In the genomic region with DNA sequence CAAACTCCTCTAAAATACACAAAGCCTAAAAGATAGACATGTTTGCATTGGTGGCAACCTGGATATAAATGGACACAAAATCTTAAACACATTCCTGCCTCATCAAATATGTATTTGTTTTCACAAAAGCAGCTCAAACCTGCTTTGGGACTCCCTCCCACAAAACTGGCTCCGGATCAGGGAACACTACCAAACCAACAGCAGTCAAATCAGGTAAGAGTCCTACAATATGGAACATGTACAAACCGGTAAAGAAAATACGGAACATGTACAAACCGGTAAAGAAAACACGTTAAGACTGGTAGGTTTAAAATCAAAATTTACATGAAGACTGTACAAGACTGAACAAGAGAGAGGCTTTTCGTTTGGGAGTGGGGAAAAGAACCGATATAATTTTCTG, we compare ENCODE assay signal across 19 cellular contexts. TPM values are rescaled to one million over a fixed set of nuclear protein-coding genes. Genes with fewer than 3 reads are reported as not detected.
A peak's percentile ranks its signal among the peaks of the same experiment; 100 is the strongest.
DNase-seq lines count a peak whose midpoint lies in the region; ATAC-seq, FAIRE-seq and TF ChIP-seq lines count a peak whose summit lies in the region.
"Had no signal": no experiment of that assay in that cellular context is flagged by ENCODE, and none has a peak within 500 bp of the region (broad histone marks: within the 10 kb centered on the region; RNA-seq: fewer than 3 reads in every experiment).

No MANE protein-coding gene starts in this region.

- H2AFZ ChIP-seq in PC-3 (ENCODE audit: low read length), result no peak overlapping the region; the same call in 1 of the 2 replicates
- H2AFZ ChIP-seq: GM23338 had no signal

- TF ChIP-seq CTCF in C4-2B (conservative IDR thresholded peaks at IDR 0.05) (no peak), PC-3 (conservative IDR thresholded peaks at IDR 0.05; ENCODE audit: low read depth, low read length) (no peak), bronchial epithelial cell (IDR thresholded peaks at IDR 0.05; ENCODE audit: insufficient read depth, low read length, severe bottlenecking) (no peak), esophagus squamous epithelium (IDR thresholded peaks at IDR 0.05) (no peak), natural killer cell (IDR thresholded peaks at IDR 0.05) (no peak)

- H3K79me2 ChIP-seq in PC-3 (ENCODE audit: low read length), result no peaks in the 10 kb centered on the region

- no peak overlapping the region for H3K27ac Mint-ChIP-seq in natural killer cell
- H3K27ac Mint-ChIP-seq in activated T-cell treated with anti-CD3 and anti-CD28 coated beads, Interleukin-2, amount 50 U/mL, for 72 hours, result no peak overlapping the region
- H3K27ac Mint-ChIP-seq: CD4-positive, CD25-positive, alpha-beta regulatory T cell; GM23338; H9 had no signal

- H3K4me3 ChIP-seq in PC-3 (ENCODE audit: low read length) (no peak overlapping the region), bronchial epithelial cell (ENCODE audit: low read depth, low read length) (no peak overlapping the region), esophagus squamous epithelium (no peak overlapping the region)
- H3K4me3 ChIP-seq: BLaER1, GM12878, GM23338 had no signal

- no peak for FAIRE-seq in bronchial epithelial cell (lab: Jason Lieb, UNC)
- FAIRE-seq: GM12878, GM18507 had no signal

- H3K4me1 Mint-ChIP-seq in natural killer cell, result no peaks in the 10 kb centered on the region
- H3K4me1 Mint-ChIP-seq in activated T-cell treated with anti-CD3 and anti-CD28 coated beads, Interleukin-2, amount 50 U/mL, for 72 hours (ENCODE audit: low read depth), result no peaks in the 10 kb centered on the region
- H3K4me1 Mint-ChIP-seq: CD4-positive, CD25-positive, alpha-beta regulatory T cell; GM23338; H9 had no signal

- no peak overlapping the region for H3K4me3 Mint-ChIP-seq in natural killer cell
- H3K4me3 Mint-ChIP-seq in activated T-cell treated with anti-CD3 and anti-CD28 coated beads, Interleukin-2, amount 50 U/mL, for 72 hours, result no peak overlapping the region
- H3K4me3 Mint-ChIP-seq: CD4-positive, CD25-positive, alpha-beta regulatory T cell; GM23338; H9 had no signal

- H4K20me1 ChIP-seq in PC-3 (ENCODE audit: low read length), result no peaks in the 10 kb centered on the region
- H4K20me1 ChIP-seq: BLaER1 had no signal

- peak overlapping the region; percentile 44 for H3K4me2 ChIP-seq in PC-3 (ENCODE audit: low read length)
- H3K4me2 ChIP-seq: BLaER1, GM23338 had no signal

- DNase-seq in PC-3 (peak; percentile 47), bronchial epithelial cell (ENCODE audit: low read depth) (peak; percentile 98), esophagus squamous epithelium (lab: John Stamatoyannopoulos, UW) (no peak), natural killer cell (no peak), kidney glomerular epithelial cell (lab: John Stamatoyannopoulos, UW) (no peak), mesenteric fat pad (ENCODE audit: low spot score) (no peak)
- no peak for DNase-seq in activated T-cell treated with anti-CD3 and anti-CD28 coated beads, Interleukin-2, amount 50 U/mL, for 72 hours
- DNase-seq: 8988T; AML-193; Calu3; CD4-positive, CD25-positive, alpha-beta regulatory T cell; DMS 273 treated with DMSO at 0.1 percent for 48 hours; H9 had no signal

- H3K4me1 ChIP-seq in PC-3 (ENCODE audit: insufficient read depth, low read length) (peaks cover 16% of the 10 kb centered on the region), esophagus squamous epithelium (peaks cover 0 to 10% (median 3%) of the 10 kb centered on the region in 3 donors)
- H3K4me1 ChIP-seq: BLaER1 had no signal

- no peaks in the 10 kb centered on the region for H3K9me3 Mint-ChIP-seq in natural killer cell
- no peaks in the 10 kb centered on the region for H3K9me3 Mint-ChIP-seq in activated T-cell treated with anti-CD3 and anti-CD28 coated beads, Interleukin-2, amount 50 U/mL, for 72 hours
- H3K9me3 Mint-ChIP-seq: GM23338, H9 had no signal

- peaks cover 5 to 7% of the 10 kb centered on the region in 2 donors for H3K27me3 Mint-ChIP-seq in natural killer cell (ENCODE audit: low read depth in 2 of 2)
- no peaks in the 10 kb centered on the region for H3K27me3 Mint-ChIP-seq in activated T-cell treated with anti-CD3 and anti-CD28 coated beads, Interleukin-2, amount 50 U/mL, for 72 hours (ENCODE audit: low read depth)
- H3K27me3 Mint-ChIP-seq: CD4-positive, CD25-positive, alpha-beta regulatory T cell had no signal

- WGBS in esophagus squamous epithelium, 2 donors, result 46 to 57% methylated on average over 7 of the region's 7 CpGs

- CTCF ChIA-PET in PC-3 (lab: Charles Lee), result no interaction called here

- H3K27ac ChIP-seq in C4-2B (peak overlapping the region; percentile 66; the same call in 1 of the 2 replicates), PC-3 (ENCODE audit: low read length) (no peak overlapping the region), esophagus squamous epithelium (peak overlapping the region; percentile 59 to 83 (median 74))
- H3K27ac ChIP-seq: BLaER1 had no signal

- ATAC-seq in PC-3 (no peak), natural killer cell (no peak)
- no peak for ATAC-seq in activated T-cell treated with anti-CD3 and anti-CD28 coated beads, Interleukin-2, amount 50 U/mL, for 72 hours (replicated peaks in 1 of 2)
- ATAC-seq: GM12878, GM23338 had no signal

- no TSS peak for BruUV-seq in PC-3 (replicated peaks; lab: Mats Ljungman, UMichigan)

- POLR2A ChIA-PET in PC-3 (lab: Charles Lee; ENCODE audit: unreplicated experiment), result no interaction called here

- H3K27me3 ChIP-seq in PC-3 (ENCODE audit: low read length) (no peaks in the 10 kb centered on the region), bronchial epithelial cell (ENCODE audit: control insufficient read depth, insufficient read depth, low read length) (no peaks in the 10 kb centered on the region), esophagus squamous epithelium (no peaks in the 10 kb centered on the region)
- H3K27me3 ChIP-seq: BLaER1 had no signal

- H3K9me3 ChIP-seq in PC-3 (ENCODE audit: low read length), result no peaks in the 10 kb centered on the region
- H3K9me3 ChIP-seq in esophagus squamous epithelium, result no peaks in the 10 kb centered on the region
- H3K9me3 ChIP-seq: BLaER1 had no signal

- H3K36me3 ChIP-seq in PC-3 (ENCODE audit: low read depth, low read length) (no peaks in the 10 kb centered on the region), bronchial epithelial cell (ENCODE audit: control insufficient read depth, insufficient read depth, low read length) (no peaks in the 10 kb centered on the region), esophagus squamous epithelium (no peaks in the 10 kb centered on the region)
- H3K36me3 ChIP-seq: BLaER1 had no signal

- no peaks in the 10 kb centered on the region for H3K9me2 ChIP-seq in PC-3 (replicated peaks; ENCODE audit: low read length)

- no peaks in the 10 kb centered on the region for H3K36me3 Mint-ChIP-seq in natural killer cell
- no peaks in the 10 kb centered on the region for H3K36me3 Mint-ChIP-seq in activated T-cell treated with anti-CD3 and anti-CD28 coated beads, Interleukin-2, amount 50 U/mL, for 72 hours (ENCODE audit: insufficient read depth in 2 of 2)
- H3K36me3 Mint-ChIP-seq: CD4-positive, CD25-positive, alpha-beta regulatory T cell had no signal

- H3F3A ChIP-seq in PC-3 (ENCODE audit: low read length, unreplicated experiment), result no peaks in the 10 kb centered on the region

- no peak for TF ChIP-seq POLR2A in esophagus squamous epithelium (IDR thresholded peaks at IDR 0.05)

- intact Hi-C loops in PC-3 (cut with micrococcal nuclease) (no loop called here), esophagus squamous epithelium (cut with DNase I) (no loop called here), natural killer cell (cut with micrococcal nuclease) (no loop called here)

- no peak overlapping the region for H3K9ac ChIP-seq in PC-3 (ENCODE audit: low read length)
- H3K9ac ChIP-seq: BLaER1 had no signal

RNA-seq across cellular contexts. Expression of a gene that starts 4.3 kb away (rescaled TPM):
- total RNA-seq in PC-3 (2014; rRNA removed) (0.40 TPM in 1 of 2 replicates, not detected in the other), bronchial epithelial cell (0.38 and 0.79 TPM in 2 replicates), esophagus squamous epithelium (1 to 10 TPM in 1 of 4 donors, under 1 TPM in 1, not detected in 2; 0.79 to 1.2 TPM), natural killer cell (not detected), mesenteric fat pad (not detected)
- not detected for total RNA-seq in activated T-cell treated with anti-CD3 and anti-CD28 coated beads, Interleukin-2, amount 50 U/mL, for 72 hours
- total RNA-seq: Calu3; CD4-positive, CD25-positive, alpha-beta regulatory T cell; GM12878; GM23338; H9 had no signal

RNA-seq across cellular contexts. Expression of a gene that starts 50.6 kb away (rescaled TPM):
- total RNA-seq in PC-3 (2014; rRNA removed), result 0.04 TPM in 1 of 2 replicates, not detected in the other
- not detected in 2 replicates for total RNA-seq in bronchial epithelial cell
- total RNA-seq in esophagus squamous epithelium, result not detected
- total RNA-seq in natural killer cell, result not detected
- not detected for total RNA-seq in activated T-cell treated with anti-CD3 and anti-CD28 coated beads, Interleukin-2, amount 50 U/mL, for 72 hours
- not detected for total RNA-seq in mesenteric fat pad
- total RNA-seq: Calu3; CD4-positive, CD25-positive, alpha-beta regulatory T cell; Daoy; GM12878; GM23338; H9 had no signal

Comparison
In these comparisons a context has a peak if more than half of its experiments do, and no peak if none do; other contexts are left out.
1. DNase-seq: peak in PC-3 (single experiment) and bronchial epithelial cell (single experiment); none in esophagus squamous epithelium (single experiment), natural killer cell (single experiment), activated T-cell treated with anti-CD3 and anti-CD28 coated beads, Interleukin-2, amount 50 U/mL, for 72 hours (0 of 2), kidney glomerular epithelial cell (single experiment) and mesenteric fat pad (single experiment).